11 cellular contexts compared by ENCODE assay signal in the genomic region with DNA sequence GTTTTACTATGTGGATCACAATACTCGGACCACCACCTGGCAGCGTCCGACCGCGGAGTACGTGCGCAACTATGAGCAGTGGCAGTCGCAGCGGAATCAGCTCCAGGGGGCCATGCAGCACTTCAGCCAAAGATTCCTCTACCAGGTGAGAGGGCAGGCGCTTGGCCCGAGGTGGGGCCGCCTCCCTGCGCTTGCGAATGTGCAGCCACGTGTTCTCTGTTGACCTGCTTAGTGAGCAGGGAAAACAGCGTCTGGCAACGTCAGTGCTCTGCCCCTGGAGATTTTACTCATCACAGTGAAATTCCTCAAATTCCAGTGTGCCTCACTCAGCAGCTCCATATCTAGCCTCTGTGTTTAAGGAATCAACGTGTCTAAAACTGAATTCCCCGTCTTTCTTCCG. TPM values are rescaled to one million over a fixed set of nuclear protein-coding genes. Genes with fewer than 3 reads are reported as not detected.
DNase-seq lines count a peak whose midpoint lies in the region; ATAC-seq, FAIRE-seq and TF ChIP-seq lines count a peak whose summit lies in the region.
"Had no signal": no experiment of that assay in that cellular context is flagged by ENCODE, and none has a peak within 500 bp of the region (broad histone marks: within the 10 kb centered on the region; RNA-seq: fewer than 3 reads in every experiment).

No MANE protein-coding gene starts in this region.

- H3K9me3 ChIP-seq in kidney (ENCODE audit: control insufficient read depth in 1 of 2, low read length in 2 of 2), result no peaks in the 10 kb centered on the region
- H3K9me3 ChIP-seq in tibial artery, result no peaks in the 10 kb centered on the region

- H3K36me3 ChIP-seq in kidney (ENCODE audit: control insufficient read depth in 1 of 2, insufficient read depth in 2 of 2, low read length in 2 of 2), result no peaks in the 10 kb centered on the region
- no peaks in the 10 kb centered on the region for H3K36me3 ChIP-seq in tibial artery

- DNase-seq in HS-27A (ENCODE audit: low read depth) (peak; percentile 95), cerebellar cortex (ENCODE audit: low spot score) (peak; percentile 79), kidney (peak; percentile 88), tibial artery (peak; percentile 82 to 90), lower leg skin (ENCODE audit: low spot score in 2 of 2) (no peak)
- DNase-seq in stimulated activated naive CD8-positive, alpha-beta T cell treated with anti-CD3 and anti-CD28 coated beads, Interleukin-15, Interleukin-2, amounts not matched to agents 100 U/mL and 50 U/mL, for 24 hours, result no peak
- DNase-seq: activated CD8-positive, alpha-beta T cell treated with anti-CD3 and anti-CD28 coated beads, Interleukin-2, amount 10 ng/mL, durations not matched to agents 7 days and 5 days; NCI-H1092 treated with DMSO at 0.1 percent for 48 hours had no signal

- H3K4me3 ChIP-seq in kidney (ENCODE audit: low read length in 2 of 2) (peak overlapping the region; percentile 39 to 42), tibial artery (peak overlapping the region; percentile 17 to 27), lower leg skin (ENCODE audit: low read depth, poor library complexity, severe bottlenecking) (no peak overlapping the region)
- H3K4me3 ChIP-seq: lung had no signal

- ATAC-seq in stimulated activated naive CD8-positive, alpha-beta T cell treated with anti-CD3 and anti-CD28 coated beads, Interleukin-15, Interleukin-2, amounts not matched to agents 100 U/mL and 50 U/mL, for 24 hours, result no peak
- ATAC-seq in HG02610 (IDR thresholded peaks at IDR 0.05; ENCODE audit: unreplicated experiment), result no peak
- no peak for ATAC-seq in GM19397 (IDR thresholded peaks at IDR 0.05; ENCODE audit: unreplicated experiment)
- ATAC-seq: activated CD8-positive, alpha-beta T cell treated with anti-CD3 and anti-CD28 coated beads, Interleukin-2, amount 10 ng/mL, durations not matched to agents 7 days and 5 days had no signal

- intact Hi-C loops in kidney (cut with DNase I) (no loop called here), tibial artery (cut with DNase I; ENCODE audit: low total_unique reads) (loop anchor here (5.0 kb wide), 1 partner anchor 55 kb away; no protein-coding TSS in a partner anchor), lower leg skin (cut with DNase I; ENCODE audit: low total_unique reads) (no loop called here)

- TF ChIP-seq CTCF in kidney (IDR thresholded peaks at IDR 0.05; ENCODE audit: borderline replicate concordance, extremely low read depth, insufficient read depth) (no peak), tibial artery (IDR thresholded peaks at IDR 0.05) (no peak), lower leg skin (IDR thresholded peaks at IDR 0.05) (no peak)

- TF ChIP-seq POLR2A in lower leg skin (IDR thresholded peaks at IDR 0.05), result no peak

- H3K4me1 ChIP-seq in kidney (ENCODE audit: control insufficient read depth in 1 of 2, insufficient read depth in 1 of 2, low read depth in 1 of 2, low read length in 2 of 2) (peaks cover 13 to 15% of the 10 kb centered on the region in 2 donors), tibial artery (peaks cover 0 to 72% (median 51%) of the 10 kb centered on the region in 4 donors)

- H3K27ac ChIP-seq in kidney (ENCODE audit: low read depth in 2 of 2, low read length in 2 of 2), result peak overlapping the region; percentile 77 to 82
- H3K27ac ChIP-seq in tibial artery, result peak overlapping the region; percentile 96 to 97

- peak overlapping the region; percentile 51 to 63 for H3K9ac ChIP-seq in kidney (ENCODE audit: low read length in 2 of 2)

- no peak for FAIRE-seq in kidney (lab: Jason Lieb, UNC)

- WGBS in lower leg skin, 2 donors, result 56 to 64% methylated on average over 20 of the region's 20 CpGs

- H3K27me3 ChIP-seq in tibial artery, result no peaks in the 10 kb centered on the region

RNA-seq across cellular contexts. Expression of a gene that starts 33.4 kb away (rescaled TPM):
- 0.85 TPM for total RNA-seq in kidney
- 87.7 TPM for polyA plus RNA-seq in kidney (ENCODE audit: insufficient read depth, low read depth, low replicate concordance)
- total RNA-seq in lower leg skin, result 1 to 10 TPM in 1 of 4 donors, under 1 TPM in 3; 0.12 to 1.2 (median 0.39) TPM

Comparison
In these comparisons a context has a peak if more than half of its experiments do, and no peak if none do; other contexts are left out.
1. DNase-seq: peak in HS-27A (single experiment), cerebellar cortex (single experiment), kidney (single experiment) and tibial artery (2 of 2); none in stimulated activated naive CD8-positive, alpha-beta T cell treated with anti-CD3 and anti-CD28 coated beads, Interleukin-15, Interleukin-2, amounts not matched to agents 100 U/mL and 50 U/mL, for 24 hours (single experiment) and lower leg skin (0 of 2).